In genomic region chr20:63537525-63538203, GRCh38 we compare ENCODE assay signal across 8 cellular contexts. TPM values are rescaled to one million over a fixed set of nuclear protein-coding genes. Genes with fewer than 3 reads are reported as not detected.
A peak's percentile ranks its signal among the peaks of the same experiment; 100 is the strongest.
DNase-seq lines count a peak whose midpoint lies in the region; TF ChIP-seq lines count a peak whose summit lies in the region.

No MANE protein-coding gene starts in this region.

- no peaks in the 10 kb centered on the region for H3K36me3 ChIP-seq in GM06990 (ENCODE audit: control insufficient read depth, insufficient read depth, low read length)
- no peaks in the 10 kb centered on the region for H3K36me3 ChIP-seq in tibial artery

- H3K27ac Mint-ChIP-seq in osteocyte (ENCODE audit: unreplicated experiment), result no peak overlapping the region

- H3K4me3 ChIP-seq in GM06990 (replicated peaks; ENCODE audit: low read depth, low read length), result peak overlapping the region; percentile 63
- H3K4me3 ChIP-seq in tibial artery, result peak overlapping the region; percentile 9 to 10

- no peaks in the 10 kb centered on the region for H3K27me3 ChIP-seq in GM06990 (replicated peaks; ENCODE audit: control insufficient read depth, insufficient read depth, low read length)
- H3K27me3 ChIP-seq in tibial artery, result peaks cover 0 to 81% of the 10 kb centered on the region in 2 donors

- no peaks in the 10 kb centered on the region for H3K36me3 Mint-ChIP-seq in osteocyte (ENCODE audit: unreplicated experiment)

- DNase-seq in GM06990 (ENCODE audit: extremely low read depth, insufficient read length) (peak; percentile 95), HCEC 1CT (peak; percentile 96), M059J (ENCODE audit: low read depth) (peak; percentile 78), SIG-M5 treated with dmso at 0.1 percent for 504 hours (lab: John Stamatoyannopoulos, UW; ENCODE audit: unreplicated experiment) (peak; percentile 97), globus pallidus (ENCODE audit: low spot score) (peak; percentile 58), osteocyte (ENCODE audit: extremely low spot score, unreplicated experiment) (peak; percentile 93), tibial artery (peak; percentile 75 to 87)
- DNase-seq in activated naive CD4-positive, alpha-beta T cell (lab: John Stamatoyannopoulos, UW), result peak; percentile 84 to 87 (median 86)

- peak overlapping the region; percentile 26 for H3K4me3 Mint-ChIP-seq in osteocyte (ENCODE audit: unreplicated experiment)

- H3K27ac ChIP-seq in tibial artery, result no peak overlapping the region

- H3K9me3 ChIP-seq in tibial artery, result no peaks in the 10 kb centered on the region

- H3K4me1 ChIP-seq in tibial artery, result peaks cover 0 to 36% (median 8%) of the 10 kb centered on the region in 4 donors

- TF ChIP-seq CTCF in GM06990 (IDR thresholded peaks at IDR 0.05; ENCODE audit: insufficient read depth, low read length, poor library complexity, severe bottlenecking) (peak; percentile 93), osteocyte (IDR thresholded peaks at IDR 0.05) (peak; percentile 98), tibial artery (IDR thresholded peaks at IDR 0.05) (peak; percentile 95 to 96)

- H3K4me1 Mint-ChIP-seq in osteocyte (ENCODE audit: unreplicated experiment), result peaks cover 15% of the 10 kb centered on the region

- no peaks in the 10 kb centered on the region for H3K9me3 Mint-ChIP-seq in osteocyte (ENCODE audit: unreplicated experiment)

- H3K27me3 Mint-ChIP-seq in osteocyte (ENCODE audit: unreplicated experiment), result no peaks in the 10 kb centered on the region

- intact Hi-C loops in tibial artery (cut with DNase I; ENCODE audit: low total_unique reads), result loop anchor here (1.0 to 10.0 kb wide), 2 partner anchors 327 to 437 kb away; partner anchors contain the start of genes ABHD16B and TPD52L2

RNA-seq across cellular contexts. Expression of gene PTK6, which starts 0.5 kb away (rescaled TPM):
- not detected in 2 replicates for total RNA-seq in M059J (2014; rRNA removed; shearing (Covaris generic))
- 0.13 TPM in 1 of 2 replicates, not detected in the other for total RNA-seq in osteocyte

RNA-seq across cellular contexts. Expression of gene SRMS, which starts 9.9 kb away (rescaled TPM):
- total RNA-seq in M059J (2014; rRNA removed; shearing (Covaris generic)), result not detected in 2 replicates
- total RNA-seq in osteocyte, result not detected in 2 replicates

RNA-seq across cellular contexts. Expression of gene FNDC11, which starts 16.3 kb away (rescaled TPM):
- total RNA-seq in M059J (2014; rRNA removed; shearing (Covaris generic)), result not detected in 2 replicates
- 0.13 and 0.34 TPM in 2 replicates for total RNA-seq in osteocyte

RNA-seq across cellular contexts. Expression of gene PPDPF, which starts 17.1 kb away (rescaled TPM):
- 263 and 328 TPM in 2 replicates for total RNA-seq in M059J (2014; rRNA removed; shearing (Covaris generic))
- total RNA-seq in osteocyte, result 220 and 239 TPM in 2 replicates

RNA-seq across cellular contexts. Expression of gene HELZ2, which starts 36.4 kb away (rescaled TPM):
- total RNA-seq in M059J (2014; rRNA removed; shearing (Covaris generic)), result 88.7 and 205 TPM in 2 replicates
- 25.0 and 29.0 TPM in 2 replicates for total RNA-seq in osteocyte
